12 cellular contexts compared by ENCODE assay signal in genomic region chr5:107557051-107557658, GRCh38.
A peak's percentile ranks its signal among the peaks of the same experiment; 100 is the strongest.
DNase-seq lines count a peak whose midpoint lies in the region; ATAC-seq and TF ChIP-seq lines count a peak whose summit lies in the region.
"Had no signal": no experiment of that assay in that cellular context is flagged by ENCODE, and none has a peak within 500 bp of the region (broad histone marks: within the 10 kb centered on the region; RNA-seq: fewer than 3 reads in every experiment).

No MANE protein-coding gene starts in this region.

- no peaks in the 10 kb centered on the region for H4K20me1 ChIP-seq in PC-3 (ENCODE audit: low read length)
- H4K20me1 ChIP-seq in neural cell (ENCODE audit: insufficient read depth) = no peaks in the 10 kb centered on the region

- H3K27ac ChIP-seq in PC-3 (ENCODE audit: low read length) (peak overlapping the region; percentile 53), neural cell (ENCODE audit: low read length) (no peak overlapping the region)

- H3K9ac ChIP-seq in PC-3 (ENCODE audit: low read length) (no peak overlapping the region), neural cell (ENCODE audit: low read length) (no peak overlapping the region)

- H3K4me3 ChIP-seq in PC-3 (ENCODE audit: low read length) (peak overlapping the region; percentile 4; the same call in 1 of the 2 replicates), neural cell (ENCODE audit: low read length) (no peak overlapping the region)

- H3K4me1 ChIP-seq in PC-3 (ENCODE audit: insufficient read depth, low read length) = peaks cover 36% of the 10 kb centered on the region

- no peaks in the 10 kb centered on the region for H3F3A ChIP-seq in PC-3 (ENCODE audit: low read length, unreplicated experiment)
- H3F3A ChIP-seq in neural cell (ENCODE audit: insufficient read depth, low read length, poor library complexity, severe bottlenecking) = no peaks in the 10 kb centered on the region

- TF ChIP-seq CTCF in PC-3 (conservative IDR thresholded peaks at IDR 0.05; ENCODE audit: low read depth, low read length) = no peak
- TF ChIP-seq CTCF in neural cell (IDR thresholded peaks at IDR 0.05; ENCODE audit: poor library complexity, severe bottlenecking) = no peak

- BruUV-seq in PC-3 (replicated peaks; lab: Mats Ljungman, UMichigan) = no TSS peak

- H3K9me2 ChIP-seq in PC-3 (replicated peaks; ENCODE audit: low read length) (no peaks in the 10 kb centered on the region), neural cell (ENCODE audit: insufficient read depth, low read length) (no peaks in the 10 kb centered on the region)

- no peaks in the 10 kb centered on the region for H3K9me3 ChIP-seq in PC-3 (ENCODE audit: low read length)
- H3K9me3 ChIP-seq in neural cell (ENCODE audit: low read length) = no peaks in the 10 kb centered on the region

- no peaks in the 10 kb centered on the region for H3K36me3 ChIP-seq in PC-3 (ENCODE audit: low read depth, low read length)
- H3K36me3 ChIP-seq in neural cell (ENCODE audit: insufficient read depth, low read length) = no peaks in the 10 kb centered on the region

- H2AFZ ChIP-seq in PC-3 (ENCODE audit: low read length) = peak overlapping the region; percentile 25; the same call in 1 of the 2 replicates
- no peak overlapping the region for H2AFZ ChIP-seq in neural cell (ENCODE audit: low read depth, low read length)

- H3K79me2 ChIP-seq in PC-3 (ENCODE audit: low read length) (peaks cover 40% of the 10 kb centered on the region; the same call in 1 of the 2 replicates), neural cell (replicated peaks; ENCODE audit: insufficient read depth, low read length) (peaks cover 51% of the 10 kb centered on the region)

- CTCF ChIA-PET in PC-3 (lab: Charles Lee) = interaction anchor here (0.6 to 1.6 kb wide), 2 partner anchors 15 to 115 kb away, joined by 4 to 5 read pairs; no protein-coding TSS in a partner anchor

- H3K27me3 ChIP-seq in PC-3 (ENCODE audit: low read length) (no peaks in the 10 kb centered on the region), neural cell (ENCODE audit: insufficient read depth, low read depth, low read length) (no peaks in the 10 kb centered on the region)

- peak; percentile 92 for DNase-seq in ELR (ENCODE audit: low read depth)
- peak; percentile 86 for DNase-seq in PC-3
- DNase-seq in pons (ENCODE audit: low spot score) = no peak
- no peak for DNase-seq in activated naive CD4-positive, alpha-beta T cell treated with anti-CD3 and anti-CD28 coated beads, Interleukin-2, amount 50 U/mL, for 16 hours
- DNase-seq in AML-193 (lab: John Stamatoyannopoulos, UW) = no peak
- DNase-seq: aorta, DMS153, NCI-H2081, small intestine had no signal

- H3K4me2 ChIP-seq in PC-3 (ENCODE audit: low read length) = peak overlapping the region; percentile 44
- H3K4me2 ChIP-seq in neural cell (ENCODE audit: low read length) = no peak overlapping the region

- TF ChIP-seq EP300 in neural cell (conservative IDR thresholded peaks at IDR 0.05; ENCODE audit: poor library complexity, severe bottlenecking) = no peak

- ATAC-seq in PC-3 (peak; percentile 80), esophagus mucosa (peak; percentile 74), HG03571 (IDR thresholded peaks at IDR 0.05; ENCODE audit: unreplicated experiment) (no peak)

- POLR2A ChIA-PET in PC-3 (lab: Charles Lee; ENCODE audit: unreplicated experiment) = no interaction called here

- no peak for TF ChIP-seq RAD21 in neural cell (conservative IDR thresholded peaks at IDR 0.05)

- intact Hi-C loops in PC-3 (cut with micrococcal nuclease) = loop anchor here (5.0 kb wide), 2 partner anchors 90 to 170 kb away; no protein-coding TSS in a partner anchor

TF ChIP-seq in neural cell, 6 proteins besides CTCF, POLR2A, EP300 and RAD21:
- TF ChIP-seq POLR2AphosphoS5 (IDR thresholded peaks at IDR 0.05) (peak; percentile 22), MXI1 (conservative IDR thresholded peaks at IDR 0.05; ENCODE audit: poor library complexity, severe bottlenecking) (no peak)
- TF ChIP-seq, protein P1, sequence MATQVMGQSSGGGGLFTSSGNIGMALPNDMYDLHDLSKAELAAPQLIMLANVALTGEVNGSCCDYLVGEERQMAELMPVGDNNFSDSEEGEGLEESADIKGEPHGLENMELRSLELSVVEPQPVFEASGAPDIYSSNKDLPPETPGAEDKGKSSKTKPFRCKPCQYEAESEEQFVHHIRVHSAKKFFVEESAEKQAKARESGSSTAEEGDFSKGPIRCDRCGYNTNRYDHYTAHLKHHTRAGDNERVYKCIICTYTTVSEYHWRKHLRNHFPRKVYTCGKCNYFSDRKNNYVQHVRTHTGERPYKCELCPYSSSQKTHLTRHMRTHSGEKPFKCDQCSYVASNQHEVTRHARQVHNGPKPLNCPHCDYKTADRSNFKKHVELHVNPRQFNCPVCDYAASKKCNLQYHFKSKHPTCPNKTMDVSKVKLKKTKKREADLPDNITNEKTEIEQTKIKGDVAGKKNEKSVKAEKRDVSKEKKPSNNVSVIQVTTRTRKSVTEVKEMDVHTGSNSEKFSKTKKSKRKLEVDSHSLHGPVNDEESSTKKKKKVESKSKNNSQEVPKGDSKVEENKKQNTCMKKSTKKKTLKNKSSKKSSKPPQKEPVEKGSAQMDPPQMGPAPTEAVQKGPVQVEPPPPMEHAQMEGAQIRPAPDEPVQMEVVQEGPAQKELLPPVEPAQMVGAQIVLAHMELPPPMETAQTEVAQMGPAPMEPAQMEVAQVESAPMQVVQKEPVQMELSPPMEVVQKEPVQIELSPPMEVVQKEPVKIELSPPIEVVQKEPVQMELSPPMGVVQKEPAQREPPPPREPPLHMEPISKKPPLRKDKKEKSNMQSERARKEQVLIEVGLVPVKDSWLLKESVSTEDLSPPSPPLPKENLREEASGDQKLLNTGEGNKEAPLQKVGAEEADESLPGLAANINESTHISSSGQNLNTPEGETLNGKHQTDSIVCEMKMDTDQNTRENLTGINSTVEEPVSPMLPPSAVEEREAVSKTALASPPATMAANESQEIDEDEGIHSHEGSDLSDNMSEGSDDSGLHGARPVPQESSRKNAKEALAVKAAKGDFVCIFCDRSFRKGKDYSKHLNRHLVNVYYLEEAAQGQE (IDR thresholded peaks at IDR 0.05; ENCODE audit: borderline replicate concordance) = no peak
TF ChIP-seq in neural cell: peak in this region for 1.

Comparison
In these comparisons a context has a peak if more than half of its experiments do, and no peak if none do; other contexts are left out.
1. DNase-seq: peak in ELR (single experiment) and PC-3 (single experiment); none in pons (single experiment), activated naive CD4-positive, alpha-beta T cell treated with anti-CD3 and anti-CD28 coated beads, Interleukin-2, amount 50 U/mL, for 16 hours (single experiment) and AML-193 (0 of 2).